In the genomic region with DNA sequence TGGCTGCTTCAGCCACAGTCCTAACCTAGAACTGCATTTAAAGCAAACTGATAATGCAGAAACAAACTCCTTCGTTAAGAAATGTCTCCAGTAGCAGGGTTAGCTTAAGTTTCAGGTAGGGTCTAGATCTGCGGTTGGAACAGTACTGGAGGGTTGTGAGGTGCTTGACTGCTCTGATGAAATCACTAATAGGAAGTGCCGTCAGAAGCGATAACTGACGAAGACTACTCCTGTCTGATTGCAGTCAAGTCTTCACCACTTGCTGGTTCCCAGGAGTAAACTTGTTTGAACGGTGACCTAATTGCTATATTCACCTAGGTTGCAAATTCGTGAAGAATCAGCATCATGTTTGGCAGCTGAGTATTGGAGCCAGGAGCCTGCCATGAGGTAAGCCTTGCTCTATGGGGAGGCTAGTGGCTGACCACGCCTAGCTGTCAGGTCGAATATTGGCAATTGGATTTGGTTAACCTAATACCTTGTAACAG, we compare ENCODE assay signal across 1 cellular context.
TF ChIP-seq lines count a peak whose summit lies in the region.

No MANE protein-coding gene starts in this region.

TF ChIP-seq in GM23338, 12 proteins besides CTCF, POLR2A, EP300 and RAD21 (continued from another document):
- no peak for TF ChIP-seq CREB1 (CRISPR knock-in tag; IDR thresholded peaks at IDR 0.05; ENCODE audit: low read depth)
- no peak for TF ChIP-seq EZH2phosphoT487 (IDR thresholded peaks at IDR 0.05; ENCODE audit: unreplicated experiment)
- TF ChIP-seq POLR2AphosphoS5 (IDR thresholded peaks at IDR 0.05; ENCODE audit: low read depth) = peak; percentile 9; the same call in 1 of the 2 replicates
- TF ChIP-seq EZH2 (IDR thresholded peaks at IDR 0.05; ENCODE audit: low read depth, unreplicated experiment) = no peak
- no peak for TF ChIP-seq ZNF331 (CRISPR knock-in tag; IDR thresholded peaks at IDR 0.05; ENCODE audit: low read depth)
- no peak for TF ChIP-seq STAT1 (IDR thresholded peaks at IDR 0.05; ENCODE audit: unreplicated experiment)
- TF ChIP-seq NANOG (IDR thresholded peaks at IDR 0.05; ENCODE audit: borderline replicate concordance) = no peak
